Comparison of ENCODE assay signal across 8 cellular contexts in genomic region chr16:70523013-70523620, GRCh38. TPM values are rescaled to one million over a fixed set of nuclear protein-coding genes. Genes with fewer than 3 reads are reported as not detected.
DNase-seq lines count a peak whose midpoint lies in the region; ATAC-seq and TF ChIP-seq lines count a peak whose summit lies in the region.

TSS of gene COG4 (minus strand) at chr16:70523554. CDS start at chr16:70523543, 11 bp downstream.

- H3K27me3 ChIP-seq in BLaER1 (no peaks in the 10 kb centered on the region), esophagus (ENCODE audit: control insufficient read depth in 1 of 2, insufficient read depth in 2 of 2, low read length in 2 of 2) (no peaks in the 10 kb centered on the region), mucosa of stomach (ENCODE audit: control insufficient read depth, insufficient read depth, low read length) (no peaks in the 10 kb centered on the region)

- ATAC-seq in GM19395 (IDR thresholded peaks at IDR 0.05; ENCODE audit: unreplicated experiment) = peak; percentile 67
- peak; percentile 78 to 84 for ATAC-seq in activated T-cell treated with anti-CD3 and anti-CD28 coated beads, Interleukin-2, amount 50 U/mL, for 4 hours

- H4K20me1 ChIP-seq in BLaER1 = peaks cover 33% of the 10 kb centered on the region

- H3K9me3 Mint-ChIP-seq in activated T-cell treated with anti-CD3 and anti-CD28 coated beads, Interleukin-2, amount 50 U/mL, for 4 hours = no peaks in the 10 kb centered on the region

- no peaks in the 10 kb centered on the region for H3K9me3 ChIP-seq in BLaER1
- H3K9me3 ChIP-seq in esophagus (ENCODE audit: control insufficient read depth in 2 of 2, insufficient read depth in 1 of 2, low read depth in 1 of 2, low read length in 1 of 2) = no peaks in the 10 kb centered on the region
- no peaks in the 10 kb centered on the region for H3K9me3 ChIP-seq in mucosa of stomach (ENCODE audit: control insufficient read depth, low read length)

- H3K36me3 ChIP-seq in BLaER1 = peaks cover 38% of the 10 kb centered on the region
- H3K36me3 ChIP-seq in esophagus (ENCODE audit: control insufficient read depth in 2 of 2, insufficient read depth in 2 of 2, low read length in 1 of 2) = peaks cover 0 to 2% of the 10 kb centered on the region in 2 donors
- no peaks in the 10 kb centered on the region for H3K36me3 ChIP-seq in mucosa of stomach (ENCODE audit: control insufficient read depth, insufficient read depth, low read length)

- peak within 1 kb of the TSS; percentile 97 for H3K27ac ChIP-seq in BLaER1
- peak within 1 kb of the TSS; percentile 79 to 95 for H3K27ac ChIP-seq in esophagus (ENCODE audit: low read depth in 2 of 2, low read length in 1 of 2)

- H3K4me1 Mint-ChIP-seq in activated T-cell treated with anti-CD3 and anti-CD28 coated beads, Interleukin-2, amount 50 U/mL, for 4 hours (ENCODE audit: low read depth) = peaks cover 48% of the 10 kb centered on the region

- H3K4me2 ChIP-seq in BLaER1 = peak within 1 kb of the TSS; percentile 89

- H3K4me3 ChIP-seq in BLaER1 = peak within 1 kb of the TSS; percentile 90
- peak within 1 kb of the TSS; percentile 80 to 97 for H3K4me3 ChIP-seq in esophagus (ENCODE audit: low read depth in 1 of 2, low read length in 2 of 2)
- peak within 1 kb of the TSS; percentile 96 for H3K4me3 ChIP-seq in mucosa of stomach (ENCODE audit: low read length)

- H3K4me3 Mint-ChIP-seq in activated T-cell treated with anti-CD3 and anti-CD28 coated beads, Interleukin-2, amount 50 U/mL, for 4 hours = peak within 1 kb of the TSS; percentile 99

- H3K9ac ChIP-seq in BLaER1 (peak within 1 kb of the TSS; percentile 98), mucosa of stomach (ENCODE audit: low read length) (peak within 1 kb of the TSS; percentile 92)

- H3K27me3 Mint-ChIP-seq in activated T-cell treated with anti-CD3 and anti-CD28 coated beads, Interleukin-2, amount 50 U/mL, for 4 hours (ENCODE audit: low read depth) = no peaks in the 10 kb centered on the region

- WGBS in esophagus, 2 donors = 0% methylated on average over 34 of the region's 34 CpGs

- H3K4me1 ChIP-seq in BLaER1 (peaks cover 56% of the 10 kb centered on the region), esophagus (ENCODE audit: control insufficient read depth in 2 of 2, insufficient read depth in 2 of 2, low read length in 1 of 2) (peaks cover 0 to 3% of the 10 kb centered on the region in 2 donors), mucosa of stomach (ENCODE audit: control insufficient read depth, insufficient read depth, low read length) (peaks cover 8% of the 10 kb centered on the region)

- peaks cover 26% of the 10 kb centered on the region for H3K36me3 Mint-ChIP-seq in activated T-cell treated with anti-CD3 and anti-CD28 coated beads, Interleukin-2, amount 50 U/mL, for 4 hours (ENCODE audit: insufficient read depth)

- peak; percentile 78 for DNase-seq in HT1080 (ENCODE audit: low read depth)
- peak; percentile 88 for DNase-seq in activated T-cell treated with anti-CD3 and anti-CD28 coated beads, Interleukin-2, amount 50 U/mL, for 4 hours
- peak; percentile 76 to 78 for DNase-seq in stimulated activated CD8-positive, alpha-beta memory T cell treated with anti-CD3 and anti-CD28 coated beads, Interleukin-7, amount 100 ng/mL, for 1 hour (ENCODE audit: low read depth in 2 of 2)

TF ChIP-seq in PFSK-1, 5 proteins besides CTCF, POLR2A, EP300 and RAD21:
- peak; percentile 75; the same call in 1 of the 2 replicates for TF ChIP-seq TAF1 (IDR thresholded peaks at IDR 0.05; ENCODE audit: borderline replicate concordance, insufficient read depth, low read length)
- TF ChIP-seq REST (IDR thresholded peaks at IDR 0.05; ENCODE audit: insufficient read depth in 1 of 2, low read depth in 2 of 2, low read length in 2 of 2) = peak in 1 of 2 experiments; percentile 68; a peak in 2 of 4 replicates
- no peak; the same call in none of the 2 replicates for TF ChIP-seq POLR2AphosphoS5 (IDR thresholded peaks at IDR 0.05; ENCODE audit: low read depth, low read length)

RNA-seq across cellular contexts. Expression of gene COG4, which starts in this region (rescaled TPM):
- total RNA-seq in HT1080 (2014; rRNA removed; shearing (Covaris generic)) = 52.8 and 63.4 TPM in 2 replicates
- polyA plus RNA-seq in HT1080 (2015; cell fraction: cytosol; rRNA removed) = 30.6 and 42.5 TPM in 2 replicates
- 79.3 and 95.0 TPM in 2 replicates for polyA plus RNA-seq in HT1080 (2015; cell fraction: nucleus; rRNA removed)
- 30.2 TPM for polyA plus RNA-seq in PFSK-1 (2012; ENCODE audit: insufficient read length, low read depth)
- 10 to 100 TPM; 24.0 to 31.6 (median 29.3) TPM for total RNA-seq in activated T-cell treated with anti-CD3 and anti-CD28 coated beads, Interleukin-2, amount 50 U/mL, for 4 hours
- 10 to 100 TPM; 41.8 to 42.7 TPM for polyA plus RNA-seq in esophagus

Comparison
In these comparisons a context has a peak if more than half of its experiments do, and no peak if none do; other contexts are left out.
1. Peak in every context shown above with its lines: DNase-seq, ATAC-seq, H3K4me3 ChIP-seq and H3K27ac ChIP-seq.